ENCODE assay signal across 13 cellular contexts in genomic region chr19:46946090-46946489, GRCh38.
DNase-seq lines count a peak whose midpoint lies in the region; ATAC-seq and TF ChIP-seq lines count a peak whose summit lies in the region.
"Had no signal": no experiment of that assay in that cellular context is flagged by ENCODE, and none has a peak within 500 bp of the region (broad histone marks: within the 10 kb centered on the region; RNA-seq: fewer than 3 reads in every experiment).

No MANE protein-coding gene starts in this region.

- H3K27me3 Mint-ChIP-seq in chondrocyte (ENCODE audit: low read depth), result no peaks in the 10 kb centered on the region
- no peaks in the 10 kb centered on the region for H3K27me3 Mint-ChIP-seq in progenitor cell of endocrine pancreas

- no peaks in the 10 kb centered on the region; a peak in 1 of 3 replicates for H3K36me3 ChIP-seq in HEK293 (ENCODE audit: control insufficient read depth in 2 of 2, insufficient read depth in 1 of 2, low read length in 2 of 2)
- H3K36me3 ChIP-seq in lung (ENCODE audit: control insufficient read depth in 2 of 2, insufficient read depth in 2 of 2, low read length in 2 of 2), result peaks cover 0 to 1% of the 10 kb centered on the region in 2 donors
- peaks cover 0 to 4% (median 0%) of the 10 kb centered on the region in 5 donors for H3K36me3 ChIP-seq in subcutaneous abdominal adipose tissue (ENCODE audit: control insufficient read depth in 5 of 5, insufficient read depth in 5 of 5, low read length in 5 of 5)

- no peaks in the 10 kb centered on the region for H3K9me3 ChIP-seq in HEK293 (ENCODE audit: control insufficient read depth, insufficient read depth, low read depth, low read length)
- no peaks in the 10 kb centered on the region for H3K9me3 ChIP-seq in lung (ENCODE audit: control insufficient read depth in 2 of 2, insufficient read depth in 1 of 2, low read length in 1 of 2)
- no peaks in the 10 kb centered on the region for H3K9me3 ChIP-seq in subcutaneous abdominal adipose tissue (ENCODE audit: control insufficient read depth in 5 of 5, low read length in 5 of 5)

- no peaks in the 10 kb centered on the region for H3K9me3 Mint-ChIP-seq in chondrocyte (ENCODE audit: low read depth)
- H3K9me3 Mint-ChIP-seq in progenitor cell of endocrine pancreas (ENCODE audit: low read depth), result no peaks in the 10 kb centered on the region
- H3K9me3 Mint-ChIP-seq: neural progenitor cell had no signal

- POLR2A ChIA-PET in HEK293 (lab: Yijun Ruan, JAX), result no interaction called here

- DNase-seq in chondrocyte (ENCODE audit: low spot score) (no peak), lung (ENCODE audit: low spot score) (no peak), progenitor cell of endocrine pancreas (ENCODE audit: low spot score, unreplicated experiment) (no peak), NCI-H524 (lab: John Stamatoyannopoulos, UW) (no peak)
- no peak for DNase-seq in stimulated activated CD4-positive, alpha-beta T cell treated with anti-CD3 and anti-CD28 coated beads, Interleukin-2, amount 100 ng/mL, for 48 hours
- DNase-seq: activated naive CD4-positive, alpha-beta T cell treated with anti-CD3 and anti-CD28 coated beads, Interleukin-2, amount 50 U/mL, for 16 hours; KG1; NCI-H1436 treated with DMSO at 0.1 percent for 48 hours had no signal

- H3K4me1 ChIP-seq in HEK293 (ENCODE audit: control insufficient read depth, insufficient read depth, low read length), result peaks cover 22% of the 10 kb centered on the region
- peaks cover 18 to 20% of the 10 kb centered on the region in 2 donors for H3K4me1 ChIP-seq in lung (ENCODE audit: control insufficient read depth in 2 of 2, insufficient read depth in 2 of 2, low read length in 2 of 2)
- H3K4me1 ChIP-seq in subcutaneous abdominal adipose tissue (ENCODE audit: control insufficient read depth in 5 of 5, insufficient read depth in 5 of 5, low read length in 5 of 5), result peaks cover 19 to 57% (median 51%) of the 10 kb centered on the region in 5 donors

- CTCF ChIA-PET in HEK293 (lab: Yijun Ruan, JAX), result interaction anchor here (0.6 to 0.7 kb wide), 3 partner anchors 11 to 180 kb away, joined by 3 read pairs; no protein-coding TSS in a partner anchor

- H3K4me1 Mint-ChIP-seq in chondrocyte (ENCODE audit: low read depth) (peaks cover 49% of the 10 kb centered on the region), progenitor cell of endocrine pancreas (ENCODE audit: low read depth) (peaks cover 8% of the 10 kb centered on the region)
- H3K4me1 Mint-ChIP-seq: CD14-positive monocyte had no signal

- peak overlapping the region; percentile 96 for H3K27ac Mint-ChIP-seq in chondrocyte (ENCODE audit: unreplicated experiment)
- H3K27ac Mint-ChIP-seq in progenitor cell of endocrine pancreas, result no peak overlapping the region

- no peaks in the 10 kb centered on the region for H3K27me3 ChIP-seq in lung (ENCODE audit: control insufficient read depth, insufficient read depth)
- H3K27me3 ChIP-seq in subcutaneous abdominal adipose tissue (ENCODE audit: control insufficient read depth in 5 of 5, insufficient read depth in 4 of 5, low read length in 5 of 5), result no peaks in the 10 kb centered on the region
- H3K27me3 ChIP-seq: neural progenitor cell had no signal

- peak overlapping the region; percentile 44 to 95 (median 65) for H3K9ac ChIP-seq in subcutaneous abdominal adipose tissue (ENCODE audit: low read length in 5 of 5)
- H3K9ac ChIP-seq: neural progenitor cell had no signal

- 0 out of 2 replicates have a peak overlapping the region, but pooled peaks have one; percentile 21 for H3K27ac ChIP-seq in HEK293 (ENCODE audit: extremely low read depth, low read depth, low read length)
- H3K27ac ChIP-seq in lung (ENCODE audit: low read depth in 1 of 2, low read length in 1 of 2), result peak overlapping the region; percentile 55 to 67
- H3K27ac ChIP-seq in subcutaneous abdominal adipose tissue (ENCODE audit: low read depth, low read length), result peak overlapping the region; percentile 91

- WGBS in lung, 2 donors, result 92 to 97% methylated on average over 4 of the region's 4 CpGs

- H3K4me3 Mint-ChIP-seq in chondrocyte (ENCODE audit: unreplicated experiment), result no peak overlapping the region
- no peak overlapping the region for H3K4me3 Mint-ChIP-seq in progenitor cell of endocrine pancreas (ENCODE audit: low read depth)
- H3K4me3 Mint-ChIP-seq: CD14-positive monocyte, neural progenitor cell had no signal

- H3K36me3 Mint-ChIP-seq in chondrocyte (ENCODE audit: low read depth) (peaks cover 3% of the 10 kb centered on the region), progenitor cell of endocrine pancreas (ENCODE audit: insufficient read depth) (peaks cover 13% of the 10 kb centered on the region)

- ATAC-seq in lung (ENCODE audit: insufficient read depth, low FRiP score), result no peak
- no peak for ATAC-seq in GM18858 (IDR thresholded peaks at IDR 0.05; ENCODE audit: unreplicated experiment)

- TF ChIP-seq CTCF in HEK293 (tag by site-specific recombination; IDR thresholded peaks at IDR 0.05), result no peak
- no peak for TF ChIP-seq CTCF in chondrocyte (IDR thresholded peaks at IDR 0.05)
- no peak for TF ChIP-seq CTCF in lung (IDR thresholded peaks at IDR 0.05; ENCODE audit: control extremely low read depth, extremely low read depth)
- no peak for TF ChIP-seq CTCF in progenitor cell of endocrine pancreas (IDR thresholded peaks at IDR 0.05; ENCODE audit: unreplicated experiment)

- no peak overlapping the region for H3K4me3 ChIP-seq in HEK293 (ENCODE audit: low read depth, low read length)
- H3K4me3 ChIP-seq in lung, result no peak overlapping the region
- peak overlapping the region in 3 of 5 donors; percentile 18 to 48 (median 28) for H3K4me3 ChIP-seq in subcutaneous abdominal adipose tissue (ENCODE audit: low read depth in 1 of 5, low read length in 5 of 5)
- H3K4me3 ChIP-seq: neural progenitor cell had no signal

TF ChIP-seq in HEK293, 187 proteins besides CTCF, POLR2A, EP300 and RAD21:
- TF ChIP-seq SALL2 (tag by site-specific recombination; IDR thresholded peaks at IDR 0.05; ENCODE audit: borderline replicate concordance) (no peak), OSR2 (tag by site-specific recombination; IDR thresholded peaks at IDR 0.05) (no peak), MZF1 (tag by site-specific recombination; IDR thresholded peaks at IDR 0.05; ENCODE audit: borderline replicate concordance) (no peak), ZNF18 (tag by site-specific recombination; IDR thresholded peaks at IDR 0.05) (no peak), KLF17 (tag by site-specific recombination; IDR thresholded peaks at IDR 0.05) (no peak), HOXC10 (CRISPR knock-in tag; IDR thresholded peaks at IDR 0.05) (no peak), ZBTB10 (tag by site-specific recombination; IDR thresholded peaks at IDR 0.05) (no peak)

Comparison
In these comparisons a context has a peak if more than half of its experiments do, and no peak if none do; other contexts are left out.
1. H3K27ac ChIP-seq: peak in every context shown above with its lines; median percentile 91 in subcutaneous abdominal adipose tissue; 61 in lung; 21 in HEK293.
2. H3K4me3 ChIP-seq: peak in subcutaneous abdominal adipose tissue (3 of 5); none in HEK293 (single experiment) and lung (single experiment).